In genomic region chr7:126163647-126164046, GRCh38 we compare ENCODE assay signal across 11 cellular contexts.
"Had no signal": no experiment of that assay in that cellular context is flagged by ENCODE, and none has a peak within 500 bp of the region (broad histone marks: within the 10 kb centered on the region; RNA-seq: fewer than 3 reads in every experiment).

No MANE protein-coding gene starts in this region.

- H3K9ac ChIP-seq: GM23248 had no signal

- H3K9me3 ChIP-seq: HAP-1 had no signal

- FAIRE-seq: H1, H54 had no signal

- H3K27ac ChIP-seq: GM23248 had no signal

- H3K4me3 ChIP-seq: GM23248, GM23338, HAP-1 had no signal

- DNase-seq: GM23248, GOT3, H7, H9, HCEC 1CT, HFFc6 had no signal

- H3K4me2 ChIP-seq: GM23338 had no signal

- ATAC-seq: GM23338, HCT116 had no signal

- H2AFZ ChIP-seq: GM23248, GM23338 had no signal

- H3K36me3 ChIP-seq: HAP-1 had no signal
